22 cellular contexts compared by ENCODE assay signal in the genomic region with DNA sequence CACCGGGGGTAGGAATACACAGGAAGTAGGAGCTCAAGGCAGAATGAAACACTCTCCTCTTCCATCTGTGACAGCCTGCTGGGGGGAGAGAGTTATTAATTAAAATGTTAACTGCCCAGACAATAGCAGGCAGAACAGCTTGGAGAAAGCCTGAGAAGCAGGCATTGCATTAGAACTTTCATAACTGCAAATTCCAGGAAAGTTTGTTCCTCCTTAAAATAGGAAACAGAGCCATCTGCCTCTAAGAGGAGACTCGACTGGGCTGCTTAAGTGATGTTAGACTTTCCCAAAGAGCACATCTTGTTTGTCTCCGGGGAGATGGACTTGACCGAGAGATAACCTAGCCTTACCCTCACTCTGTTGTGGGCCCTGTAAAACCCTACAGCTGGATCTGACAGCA.
"Had no signal": no experiment of that assay in that cellular context is flagged by ENCODE, and none has a peak within 500 bp of the region (broad histone marks: within the 10 kb centered on the region; RNA-seq: fewer than 3 reads in every experiment).

No MANE protein-coding gene starts in this region.

- H3K27me3 Mint-ChIP-seq: activated naive CD4-positive, alpha-beta T cell treated with anti-CD3 and anti-CD28 coated beads, Interleukin-2, amount 10 ng/mL, durations not matched to agents 7 days and 5 days; T-helper 17 cell had no signal

- H3K4me3 ChIP-seq: ascending aorta, hepatocyte, lung, thyroid gland had no signal

- H3K36me3 Mint-ChIP-seq: activated naive CD4-positive, alpha-beta T cell treated with anti-CD3 and anti-CD28 coated beads, Interleukin-2, amount 10 ng/mL, durations not matched to agents 7 days and 5 days had no signal

- H3K4me1 Mint-ChIP-seq: activated naive CD4-positive, alpha-beta T cell treated with anti-CD3 and anti-CD28 coated beads, Interleukin-2, amount 10 ng/mL, durations not matched to agents 7 days and 5 days; activated naive CD8-positive, alpha-beta T cell treated with anti-CD3 and anti-CD28 coated beads, Interleukin-2, amount 50 U/mL, for 24 hours; T-helper 17 cell had no signal

- H3K27ac Mint-ChIP-seq: activated naive CD4-positive, alpha-beta T cell treated with anti-CD3 and anti-CD28 coated beads, Interleukin-2, amount 10 ng/mL, durations not matched to agents 7 days and 5 days; activated naive CD8-positive, alpha-beta T cell treated with anti-CD3 and anti-CD28 coated beads, Interleukin-2, amount 50 U/mL, for 24 hours; nephron progenitor cell; T-helper 17 cell had no signal

- H3K36me3 ChIP-seq: ascending aorta, thyroid gland had no signal

- H3K4me3 Mint-ChIP-seq: activated naive CD4-positive, alpha-beta T cell treated with anti-CD3 and anti-CD28 coated beads, Interleukin-2, amount 10 ng/mL, durations not matched to agents 7 days and 5 days; activated naive CD8-positive, alpha-beta T cell treated with anti-CD3 and anti-CD28 coated beads, Interleukin-2, amount 50 U/mL, for 24 hours; nephron progenitor cell; T-helper 17 cell had no signal

- H3K4me2 ChIP-seq: hepatocyte had no signal

- H3K27me3 ChIP-seq: ascending aorta, hepatocyte, thyroid gland had no signal

- DNase-seq: activated CD4-positive, alpha-beta T cell treated with anti-CD3 and anti-CD28 coated beads, Interleukin-2, amount 50 U/mL, for 1 hour; activated CD4-positive, CD25-positive, alpha-beta regulatory T cell treated with anti-CD3 and anti-CD28 coated beads, Interleukin-2, amount 50 U/mL, for 72 hours; activated CD8-positive, alpha-beta memory T cell treated with anti-CD3 and anti-CD28 coated beads, Interleukin-2, amount 50 U/mL, for 48 hours; activated effector memory CD4-positive, alpha-beta T cell treated with Interleukin-2 at 50 U/mL for 16 hours; activated naive CD4-positive, alpha-beta T cell treated with anti-CD3 and anti-CD28 coated beads, Interleukin-2, amount 10 ng/mL, durations not matched to agents 7 days and 5 days; activated naive CD8-positive, alpha-beta T cell treated with anti-CD3 and anti-CD28 coated beads, Interleukin-2, amount 50 U/mL, for 24 hours; activated T-cell treated with anti-CD3 and anti-CD28 coated beads, Interleukin-2, amount 50 U/mL, for 48 hours; cerebellar nuclear complex; cortex of kidney; left colon; midbrain; occipital lobe; retina; stimulated activated CD4-positive, alpha-beta T cell treated with anti-CD3 and anti-CD28 coated beads, Interleukin-1b, Interleukin-23, amount 100 ng/mL, for 48 hours; stimulated activated CD8-positive, alpha-beta memory T cell treated with anti-CD3 and anti-CD28 coated beads, Interleukin-4, amount 100 ng/mL, for 48 hours; stimulated activated naive CD4-positive, alpha-beta T cell; T-helper 17 cell had no signal

- H3K27ac ChIP-seq: ascending aorta, hepatocyte, thyroid gland had no signal

- H3K4me1 ChIP-seq: ascending aorta had no signal

- ATAC-seq: activated naive CD8-positive, alpha-beta T cell treated with anti-CD3 and anti-CD28 coated beads, Interleukin-2, amount 50 U/mL, for 24 hours; left colon; T-helper 17 cell had no signal

- H3K9me3 ChIP-seq: ascending aorta, thyroid gland had no signal

- H2AFZ ChIP-seq: hepatocyte had no signal

- H3K9me3 Mint-ChIP-seq: activated naive CD4-positive, alpha-beta T cell treated with anti-CD3 and anti-CD28 coated beads, Interleukin-2, amount 10 ng/mL, durations not matched to agents 7 days and 5 days; activated naive CD8-positive, alpha-beta T cell treated with anti-CD3 and anti-CD28 coated beads, Interleukin-2, amount 50 U/mL, for 24 hours; nephron progenitor cell had no signal
